ENCODE assay signal across 8 cellular contexts in genomic region chr16:30378236-30379164, GRCh38. TPM values are rescaled to one million over a fixed set of nuclear protein-coding genes. Genes with fewer than 3 reads are reported as not detected.
DNase-seq lines count a peak whose midpoint lies in the region; ATAC-seq and TF ChIP-seq lines count a peak whose summit lies in the region.

No MANE protein-coding gene starts in this region.

- H3K27me3 ChIP-seq in MM.1S (replicated peaks; ENCODE audit: insufficient read depth, low read length) (no peaks in the 10 kb centered on the region), foreskin keratinocyte (no peaks in the 10 kb centered on the region), neuronal stem cell (ENCODE audit: control insufficient read depth in 3 of 3, insufficient read depth in 3 of 3, low read depth in 1 of 3, low read length in 3 of 3) (no peaks in the 10 kb centered on the region), subcutaneous abdominal adipose tissue (ENCODE audit: control insufficient read depth in 5 of 5, insufficient read depth in 4 of 5, low read length in 5 of 5) (no peaks in the 10 kb centered on the region)

- H3K4me2 ChIP-seq in MM.1S (ENCODE audit: low read depth, low read length) (peak overlapping the region; percentile 95), neuronal stem cell (ENCODE audit: insufficient read depth, low read length, poor library complexity, severe bottlenecking) (peak overlapping the region; percentile 100)

- H3K18ac ChIP-seq in neuronal stem cell (ENCODE audit: low read length) = peak overlapping the region; percentile 100

- H3K4me3 ChIP-seq in MM.1S (ENCODE audit: low read length) (peak overlapping the region; percentile 85), neuronal stem cell (ENCODE audit: low read length in 2 of 2) (peak overlapping the region; percentile 81 to 88), subcutaneous abdominal adipose tissue (ENCODE audit: low read depth in 1 of 5, low read length in 5 of 5) (peak overlapping the region; percentile 43 to 87 (median 76))

- H2AK5ac ChIP-seq in neuronal stem cell (ENCODE audit: low read depth, low read length) = peak overlapping the region; percentile 100

- peak overlapping the region; percentile 100 for H3K14ac ChIP-seq in neuronal stem cell (ENCODE audit: low read length)

- H2BK120ac ChIP-seq in neuronal stem cell (ENCODE audit: low read depth, low read length) = peak overlapping the region; percentile 68

- peak overlapping the region; percentile 99 for H2BK5ac ChIP-seq in neuronal stem cell (ENCODE audit: low read length)

- no peaks in the 10 kb centered on the region for H4K20me1 ChIP-seq in MM.1S (ENCODE audit: insufficient read depth, low read length)

- H3K9ac ChIP-seq in MM.1S (ENCODE audit: low read length) (peak overlapping the region; percentile 93), neuronal stem cell (ENCODE audit: low read depth, low read length, poor library complexity) (peak overlapping the region; percentile 100), subcutaneous abdominal adipose tissue (ENCODE audit: low read length in 5 of 5) (peak overlapping the region in 4 of 5 donors; percentile 53 to 96 (median 89))

- peaks cover 35% of the 10 kb centered on the region for H3F3A ChIP-seq in MM.1S (ENCODE audit: insufficient read depth, low read length)

- H3K79me1 ChIP-seq in neuronal stem cell (ENCODE audit: low read depth, low read length) = peaks cover 5% of the 10 kb centered on the region

- H4K91ac ChIP-seq in neuronal stem cell (ENCODE audit: low read depth, low read length, poor library complexity) = no peak overlapping the region

- peak overlapping the region; percentile 96 for H3K4ac ChIP-seq in neuronal stem cell (ENCODE audit: low read length)

- H2BK12ac ChIP-seq in neuronal stem cell (ENCODE audit: low read length) = no peak overlapping the region

- no peak; the same call in 1 of the 2 replicates for TF ChIP-seq CTCF in MM.1S (IDR thresholded peaks at IDR 0.05; ENCODE audit: low read length)
- TF ChIP-seq CTCF in foreskin keratinocyte (conservative IDR thresholded peaks at IDR 0.05) = peak; percentile 39

- H3K23ac ChIP-seq in neuronal stem cell (ENCODE audit: low read depth, low read length, poor library complexity) = peak overlapping the region; percentile 96

- H3K36me3 ChIP-seq in MM.1S (replicated peaks; ENCODE audit: insufficient read depth, low read length) = no peaks in the 10 kb centered on the region
- H3K36me3 ChIP-seq in neuronal stem cell (replicated peaks in 1 of 2; ENCODE audit: control insufficient read depth in 2 of 2, insufficient read depth in 2 of 2, low read length in 2 of 2) = peaks cover 0 to 11% of the 10 kb centered on the region in 2 donors
- H3K36me3 ChIP-seq in subcutaneous abdominal adipose tissue (ENCODE audit: control insufficient read depth in 5 of 5, insufficient read depth in 5 of 5, low read length in 5 of 5) = no peaks in the 10 kb centered on the region

- H3K9me2 ChIP-seq in MM.1S (replicated peaks; ENCODE audit: insufficient read depth, low read length) = no peaks in the 10 kb centered on the region

- peaks cover 34% of the 10 kb centered on the region for H3K4me1 ChIP-seq in MM.1S (ENCODE audit: low read length)
- no peaks in the 10 kb centered on the region for H3K4me1 ChIP-seq in foreskin keratinocyte
- H3K4me1 ChIP-seq in neuronal stem cell (ENCODE audit: control insufficient read depth in 2 of 2, insufficient read depth in 1 of 2, low read depth in 1 of 2, low read length in 2 of 2) = peaks cover 24 to 30% of the 10 kb centered on the region in 2 donors
- H3K4me1 ChIP-seq in subcutaneous abdominal adipose tissue (ENCODE audit: control insufficient read depth in 5 of 5, insufficient read depth in 5 of 5, low read length in 5 of 5) = peaks cover 0 to 24% (median 18%) of the 10 kb centered on the region in 5 donors

- H3K27ac ChIP-seq in MM.1S (ENCODE audit: low read length) (peak overlapping the region; percentile 98), foreskin keratinocyte (peak overlapping the region; percentile 56), neuronal stem cell (replicated peaks; ENCODE audit: low read length) (peak overlapping the region; percentile 100), subcutaneous abdominal adipose tissue (ENCODE audit: low read depth, low read length) (peak overlapping the region; percentile 98)

- DNase-seq in GDM1 (lab: John Stamatoyannopoulos, UW) = peak; percentile 98
- DNase-seq in HCEC 1CT = peak; percentile 96
- peak; percentile 98 for DNase-seq in MM.1S
- DNase-seq in SHP77 treated with DMSO at 0.1 percent for 48 hours (lab: John Stamatoyannopoulos, UW) = peak; percentile 93
- DNase-seq in activated gamma-delta T cell treated with anti-CD3 and anti-CD28 coated beads, Interleukin-2, amount 50 U/mL, for 16 hours (ENCODE audit: low read depth) = peak; percentile 99
- peak; percentile 83 to 92 for DNase-seq in foreskin keratinocyte
- DNase-seq in neuronal stem cell (ENCODE audit: low spot score) = peak; percentile 98

- peak overlapping the region; percentile 97 for H4K8ac ChIP-seq in neuronal stem cell (ENCODE audit: low read depth, low read length)

- peak; percentile 91 for ATAC-seq in foreskin keratinocyte

- H2BK15ac ChIP-seq in neuronal stem cell (ENCODE audit: low read length) = peak overlapping the region; percentile 82

- H3K79me2 ChIP-seq in MM.1S (ENCODE audit: low read length) = peaks cover 36% of the 10 kb centered on the region

- peak overlapping the region; percentile 43; the same call in 1 of the 2 replicates for H2AFZ ChIP-seq in MM.1S (ENCODE audit: low read length)
- peak overlapping the region; percentile 86 for H2AFZ ChIP-seq in neuronal stem cell (ENCODE audit: low read length)

- WGBS in neuronal stem cell (ENCODE audit: extremely low coverage in 2 of 2, insufficient read length in 2 of 2, insufficient replicate concordance in 1 of 2), 2 donors = no CpG with 5 or more reads among the region's 68 CpGs

- H3K9me3 ChIP-seq in MM.1S (replicated peaks; ENCODE audit: insufficient read depth, low read length) (no peaks in the 10 kb centered on the region), neuronal stem cell (replicated peaks in 1 of 2; ENCODE audit: control insufficient read depth in 2 of 2, insufficient read depth in 1 of 2, low read depth in 1 of 2, low read length in 2 of 2) (no peaks in the 10 kb centered on the region), subcutaneous abdominal adipose tissue (ENCODE audit: control insufficient read depth in 5 of 5, low read length in 5 of 5) (no peaks in the 10 kb centered on the region)

RNA-seq across cellular contexts. Expression of gene SEPTIN1, which starts 3.9 kb away (rescaled TPM):
- 0.14 TPM in 1 of 2 replicates, not detected in the other for total RNA-seq in foreskin keratinocyte
- 0.33 and 0.91 TPM in 2 replicates for polyA plus RNA-seq in foreskin keratinocyte
- 3.9 TPM for polyA plus RNA-seq in neuronal stem cell (2013, experiment 1 of 2)
- 3.4 TPM for polyA plus RNA-seq in neuronal stem cell (2013, experiment 2 of 2)

RNA-seq across cellular contexts. Expression of gene MYL11, which starts 3.9 kb away (rescaled TPM):
- total RNA-seq in foreskin keratinocyte = not detected in 2 replicates
- 0.30 and 0.39 TPM in 2 replicates for polyA plus RNA-seq in foreskin keratinocyte
- 4.7 TPM for polyA plus RNA-seq in neuronal stem cell (2013, experiment 1 of 2)
- 4.6 TPM for polyA plus RNA-seq in neuronal stem cell (2013, experiment 2 of 2)

RNA-seq across cellular contexts. Expression of gene TBC1D10B, which starts 8.2 kb away (rescaled TPM):
- total RNA-seq in foreskin keratinocyte = 32.1 and 32.9 TPM in 2 replicates
- 33.8 and 34.6 TPM in 2 replicates for polyA plus RNA-seq in foreskin keratinocyte
- polyA plus RNA-seq in neuronal stem cell (2013, experiment 1 of 2) = 18.4 TPM
- 16.8 TPM for polyA plus RNA-seq in neuronal stem cell (2013, experiment 2 of 2)

RNA-seq across cellular contexts. Expression of gene ZNF48, which starts 16.7 kb away (rescaled TPM):
- 8.7 and 10.5 TPM in 2 replicates for total RNA-seq in foreskin keratinocyte
- 6.8 and 8.0 TPM in 2 replicates for polyA plus RNA-seq in foreskin keratinocyte
- 22.2 TPM for polyA plus RNA-seq in neuronal stem cell (2013, experiment 1 of 2)
- polyA plus RNA-seq in neuronal stem cell (2013, experiment 2 of 2) = 21.3 TPM

RNA-seq across cellular contexts. Expression of gene CD2BP2, which starts 23.4 kb away (rescaled TPM):
- total RNA-seq in foreskin keratinocyte = 60.4 and 62.5 TPM in 2 replicates
- 73.4 and 81.2 TPM in 2 replicates for polyA plus RNA-seq in foreskin keratinocyte
- polyA plus RNA-seq in neuronal stem cell (2013, experiment 1 of 2) = 31.1 TPM
- polyA plus RNA-seq in neuronal stem cell (2013, experiment 2 of 2) = 30.6 TPM

Comparison
In these comparisons a context has a peak if more than half of its experiments do, and no peak if none do; other contexts are left out.
1. Peak in every context shown above with its lines: DNase-seq, ATAC-seq, H3K4me3 ChIP-seq and H3K27ac ChIP-seq.